14 cellular contexts compared by ENCODE assay signal in genomic region chr15:22903961-22904534, GRCh38.
DNase-seq lines count a peak whose midpoint lies in the region; ATAC-seq and TF ChIP-seq lines count a peak whose summit lies in the region.
"Had no signal": no experiment of that assay in that cellular context is flagged by ENCODE, and none has a peak within 500 bp of the region (broad histone marks: within the 10 kb centered on the region; RNA-seq: fewer than 3 reads in every experiment).

No MANE protein-coding gene starts in this region.

- ATAC-seq in esophagus mucosa (peak; percentile 39), GM21529 (IDR thresholded peaks at IDR 0.05; ENCODE audit: unreplicated experiment) (no peak), GM19467 (IDR thresholded peaks at IDR 0.05; ENCODE audit: unreplicated experiment) (no peak), HG02938 (IDR thresholded peaks at IDR 0.05; ENCODE audit: unreplicated experiment) (no peak)
- no peak for ATAC-seq in CD4-positive, alpha-beta T cell (ENCODE audit: poor library complexity)
- ATAC-seq: GM12878 had no signal

- peaks cover 7 to 87% (median 67%) of the 10 kb centered on the region in 10 experiments for H3K4me1 ChIP-seq in BLaER1 treated with 17β-estradiol and CSF1 and Interleukin-3, amounts not matched to agents 10 nM and 100 nM
- H3K4me1 ChIP-seq in HEK293 (ENCODE audit: control insufficient read depth, insufficient read depth, low read length) = no peaks in the 10 kb centered on the region

- H4K20me1 ChIP-seq in BLaER1 treated with 17β-estradiol and CSF1 and Interleukin-3, amounts not matched to agents 10 nM and 100 nM = peaks cover 0 to 75% (median 36%) of the 10 kb centered on the region in 11 experiments; a peak in 16 of 22 replicates

- no peaks in the 10 kb centered on the region for H3K36me3 Mint-ChIP-seq in CD4-positive, alpha-beta T cell (ENCODE audit: low read depth)

- H3K27ac Mint-ChIP-seq in CD4-positive, alpha-beta T cell = no peak overlapping the region
- H3K27ac Mint-ChIP-seq: activated CD4-positive, alpha-beta T cell treated with anti-CD3 and anti-CD28 coated beads, Interleukin-2, amount 10 ng/mL, durations not matched to agents 24 days and 14 days; activated T-cell treated with anti-CD3 and anti-CD28 coated beads, Interleukin-2, amount 50 U/mL, for 24 hours; stimulated activated naive CD8-positive, alpha-beta T cell treated with anti-CD3 and anti-CD28 coated beads, Interleukin-15, Interleukin-2, amounts not matched to agents 100 ng/mL and 50 ng/mL, for 24 hours had no signal

- peak overlapping the region in 6 of 11 experiments; percentile 43 to 70 (median 65); a peak in 12 of 22 replicates for H3K27ac ChIP-seq in BLaER1 treated with 17β-estradiol and CSF1 and Interleukin-3, amounts not matched to agents 10 nM and 100 nM
- no peak overlapping the region for H3K27ac ChIP-seq in HEK293 (ENCODE audit: extremely low read depth, low read depth, low read length)
- no peak overlapping the region for H3K27ac ChIP-seq in CD4-positive, alpha-beta T cell (ENCODE audit: low read depth, low read length)

- no peaks in the 10 kb centered on the region for H3K27me3 Mint-ChIP-seq in CD4-positive, alpha-beta T cell
- H3K27me3 Mint-ChIP-seq: activated CD4-positive, alpha-beta T cell treated with anti-CD3 and anti-CD28 coated beads, Interleukin-2, amount 10 ng/mL, durations not matched to agents 24 days and 14 days; activated T-cell treated with anti-CD3 and anti-CD28 coated beads, Interleukin-2, amount 50 U/mL, for 24 hours; stimulated activated naive CD8-positive, alpha-beta T cell treated with anti-CD3 and anti-CD28 coated beads, Interleukin-15, Interleukin-2, amounts not matched to agents 100 ng/mL and 50 ng/mL, for 24 hours had no signal

- CTCF ChIA-PET in HEK293 (lab: Yijun Ruan, JAX) = no interaction called here
- CTCF ChIA-PET in CD4-positive, alpha-beta T cell (lab: Charles Lee) = no interaction called here

- no peaks in the 10 kb centered on the region for H3K27me3 ChIP-seq in BLaER1 treated with 17β-estradiol and CSF1 and Interleukin-3, amounts not matched to agents 10 nM and 100 nM
- H3K27me3 ChIP-seq in CD4-positive, alpha-beta T cell (ENCODE audit: control insufficient read depth, insufficient read depth, low read length) = no peaks in the 10 kb centered on the region

- POLR2A ChIA-PET in HEK293 (lab: Yijun Ruan, JAX) = no interaction called here
- POLR2A ChIA-PET in CD4-positive, alpha-beta T cell (lab: Charles Lee) = no interaction called here

- intact Hi-C loops in CD4-positive, alpha-beta T cell (cut with DNase I, micrococcal nuclease) = no loop called here

- peaks cover 39 to 97% (median 56%) of the 10 kb centered on the region in 11 experiments for H3K36me3 ChIP-seq in BLaER1 treated with 17β-estradiol and CSF1 and Interleukin-3, amounts not matched to agents 10 nM and 100 nM
- H3K36me3 ChIP-seq in HEK293 (ENCODE audit: control insufficient read depth in 2 of 2, insufficient read depth in 1 of 2, low read length in 2 of 2) = peaks cover 0 to 58% of the 10 kb centered on the region in 2 experiments; a peak in 2 of 3 replicates

- TF ChIP-seq CTCF in HEK293 (tag by site-specific recombination; IDR thresholded peaks at IDR 0.05) = no peak
- no peak for TF ChIP-seq CTCF in CD4-positive, alpha-beta T cell (IDR thresholded peaks at IDR 0.05)

- H3K4me3 ChIP-seq in BLaER1 treated with 17β-estradiol and CSF1 and Interleukin-3, amounts not matched to agents 10 nM and 100 nM = peak overlapping the region in 2 of 10 experiments; percentile 3 to 11; a peak in 2 of 20 replicates
- H3K4me3 ChIP-seq in HEK293 (ENCODE audit: low read depth, low read length) = no peak overlapping the region
- H3K4me3 ChIP-seq: GM12878 had no signal

- peaks cover 0 to 7% (median 0%) of the 10 kb centered on the region in 11 experiments; a peak in 2 of 22 replicates for H3K9me3 ChIP-seq in BLaER1 treated with 17β-estradiol and CSF1 and Interleukin-3, amounts not matched to agents 10 nM and 100 nM (replicated peaks in 1 of 11)
- H3K9me3 ChIP-seq in HEK293 (ENCODE audit: control insufficient read depth, insufficient read depth, low read depth, low read length) = no peaks in the 10 kb centered on the region
- no peaks in the 10 kb centered on the region for H3K9me3 ChIP-seq in CD4-positive, alpha-beta T cell (ENCODE audit: control insufficient read depth, low read length)

- peak overlapping the region; percentile 8 to 95 (median 85); a peak in 21 of 22 replicates for H3K4me2 ChIP-seq in BLaER1 treated with 17β-estradiol and CSF1 and Interleukin-3, amounts not matched to agents 10 nM and 100 nM

- DNase-seq in NCI-H345 (lab: John Stamatoyannopoulos, UW) = peak; percentile 88
- DNase-seq in CD4-positive, alpha-beta T cell = no peak
- DNase-seq: activated CD4-positive, alpha-beta T cell treated with anti-CD3 and anti-CD28 coated beads, Interleukin-2, amount 10 ng/mL, durations not matched to agents 24 days and 14 days; activated T-cell treated with anti-CD3 and anti-CD28 coated beads, Interleukin-2, amount 50 U/mL, for 24 hours; midbrain; NCI-H526 treated with DMSO at 0.1 percent for 48 hours had no signal

- H3K4me3 Mint-ChIP-seq in CD4-positive, alpha-beta T cell = no peak overlapping the region
- H3K4me3 Mint-ChIP-seq: activated CD4-positive, alpha-beta T cell treated with anti-CD3 and anti-CD28 coated beads, Interleukin-2, amount 10 ng/mL, durations not matched to agents 24 days and 14 days; activated T-cell treated with anti-CD3 and anti-CD28 coated beads, Interleukin-2, amount 50 U/mL, for 24 hours; stimulated activated naive CD8-positive, alpha-beta T cell treated with anti-CD3 and anti-CD28 coated beads, Interleukin-15, Interleukin-2, amounts not matched to agents 100 ng/mL and 50 ng/mL, for 24 hours had no signal

- H3K4me1 Mint-ChIP-seq in CD4-positive, alpha-beta T cell (ENCODE audit: low read depth) = no peaks in the 10 kb centered on the region
- H3K4me1 Mint-ChIP-seq: activated CD4-positive, alpha-beta T cell treated with anti-CD3 and anti-CD28 coated beads, Interleukin-2, amount 10 ng/mL, durations not matched to agents 24 days and 14 days had no signal

- no peaks in the 10 kb centered on the region for H3K9me3 Mint-ChIP-seq in CD4-positive, alpha-beta T cell
- H3K9me3 Mint-ChIP-seq: activated CD4-positive, alpha-beta T cell treated with anti-CD3 and anti-CD28 coated beads, Interleukin-2, amount 10 ng/mL, durations not matched to agents 24 days and 14 days; activated T-cell treated with anti-CD3 and anti-CD28 coated beads, Interleukin-2, amount 50 U/mL, for 24 hours; stimulated activated naive CD8-positive, alpha-beta T cell treated with anti-CD3 and anti-CD28 coated beads, Interleukin-15, Interleukin-2, amounts not matched to agents 100 ng/mL and 50 ng/mL, for 24 hours had no signal

- H3K9ac ChIP-seq in BLaER1 treated with 17β-estradiol and CSF1 and Interleukin-3, amounts not matched to agents 10 nM and 100 nM = peak overlapping the region in 8 of 11 experiments; percentile 6 to 60 (median 29); a peak in 10 of 22 replicates

TF ChIP-seq in HEK293, 187 proteins besides CTCF, POLR2A, EP300 and RAD21:
- TF ChIP-seq ZNF2 (tag by site-specific recombination; IDR thresholded peaks at IDR 0.05) = no peak
- no peak for TF ChIP-seq ZNF529 (tag by site-specific recombination; IDR thresholded peaks at IDR 0.05; ENCODE audit: insufficient replicate concordance)
- no peak for TF ChIP-seq KLF8 (tag by site-specific recombination; IDR thresholded peaks at IDR 0.05)
- peak; percentile 33; the same call in 1 of the 2 replicates for TF ChIP-seq ZIC2 (tag by site-specific recombination; IDR thresholded peaks at IDR 0.05)
- no peak for TF ChIP-seq ZBTB21 (tag by site-specific recombination; IDR thresholded peaks at IDR 0.05)
TF ChIP-seq in HEK293: peak in this region for 1.

Comparison
In these comparisons a context has a peak if more than half of its experiments do, and no peak if none do; other contexts are left out.
1. H3K27ac ChIP-seq: peak in BLaER1 treated with 17β-estradiol and CSF1 and Interleukin-3, amounts not matched to agents 10 nM and 100 nM (6 of 11); none in HEK293 (single experiment) and CD4-positive, alpha-beta T cell (single experiment).